8 cellular contexts compared by ENCODE assay signal in the genomic region with DNA sequence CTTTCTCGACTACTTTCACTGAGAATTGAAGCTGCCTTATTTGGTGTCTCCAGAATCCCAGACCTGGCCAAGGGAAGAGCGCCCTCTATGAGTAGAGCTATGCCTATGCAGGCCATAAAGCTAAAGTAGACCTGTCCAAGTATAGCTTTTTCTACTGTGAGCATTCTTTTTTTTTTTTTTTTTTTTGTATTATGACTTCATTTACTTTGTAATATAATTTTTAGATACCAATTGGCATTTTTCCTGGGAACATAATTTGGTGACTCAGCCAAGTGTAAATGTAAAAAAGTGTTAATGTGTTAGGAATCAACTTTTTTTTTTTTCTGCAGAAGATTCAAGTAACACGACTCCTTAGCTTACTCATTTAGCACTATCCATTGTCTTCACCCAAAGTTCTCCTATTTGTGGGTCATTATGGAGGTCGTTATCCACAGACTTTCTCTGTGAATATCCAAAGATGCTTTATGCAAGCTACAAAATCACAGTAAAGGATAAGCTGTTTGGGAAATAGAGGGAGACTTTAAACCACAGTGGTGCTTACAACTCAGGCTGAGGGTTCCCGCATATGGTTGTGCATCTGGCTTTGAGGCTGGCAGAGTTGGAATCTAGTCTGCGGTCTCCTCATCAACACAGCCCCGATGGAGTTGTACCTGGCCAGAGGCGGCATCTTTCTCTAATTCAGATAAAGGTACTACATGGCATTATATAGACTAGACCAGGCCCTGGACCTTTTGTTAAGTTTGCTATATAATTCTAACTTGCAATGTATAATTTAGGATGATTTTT.
DNase-seq lines count a peak whose midpoint lies in the region; ATAC-seq and TF ChIP-seq lines count a peak whose summit lies in the region.

No MANE protein-coding gene starts in this region.

- H3K27ac ChIP-seq in A673 (ENCODE audit: low read depth, low read length, poor library complexity, severe bottlenecking): no peak overlapping the region

- no peaks in the 10 kb centered on the region for H3K36me3 Mint-ChIP-seq in activated T-helper 1 cell treated with anti-CD3 and anti-CD28 coated beads, Interleukin-12 subunit alpha, Interleukin-12 subunit beta, Interleukin-2, Interleukin-4 antibody, amounts not matched to agents 30 ng/mL and 10 ng/mL and 1 ng/mL, durations not matched to agents 14 hours and 24 hours and 36 hours (ENCODE audit: low read depth)

- no peaks in the 10 kb centered on the region for H3K4me1 Mint-ChIP-seq in activated T-helper 1 cell treated with anti-CD3 and anti-CD28 coated beads, Interleukin-12 subunit alpha, Interleukin-12 subunit beta, Interleukin-2, Interleukin-4 antibody, amounts not matched to agents 30 ng/mL and 10 ng/mL and 1 ng/mL, durations not matched to agents 14 hours and 24 hours and 36 hours (ENCODE audit: low read depth)

- H3K9me3 Mint-ChIP-seq in activated T-helper 1 cell treated with anti-CD3 and anti-CD28 coated beads, Interleukin-12 subunit alpha, Interleukin-12 subunit beta, Interleukin-2, Interleukin-4 antibody, amounts not matched to agents 30 ng/mL and 10 ng/mL and 1 ng/mL, durations not matched to agents 14 hours and 24 hours and 36 hours: no peaks in the 10 kb centered on the region

- no TSS peak for BruUV-seq in A673 (replicated peaks; lab: Mats Ljungman, UMichigan)

- no peaks in the 10 kb centered on the region for H3K9me3 ChIP-seq in A673 (ENCODE audit: low read depth, low read length, poor library complexity, severe bottlenecking)

- TF ChIP-seq CTCF in A673 (conservative IDR thresholded peaks at IDR 0.05; ENCODE audit: low read depth, low read length): peak; percentile 94

- H3K27me3 ChIP-seq in A673 (replicated peaks; ENCODE audit: insufficient read depth, low read depth, low read length, poor library complexity): no peaks in the 10 kb centered on the region

- intact Hi-C loops in A673 (cut with micrococcal nuclease; ENCODE audit: unreplicated experiment): loop anchor here (5.0 kb wide), 1 partner anchor 338 kb away; no protein-coding TSS in a partner anchor
- intact Hi-C loops in activated T-helper 1 cell treated with anti-CD3 and anti-CD28 coated beads, Interleukin-12 subunit alpha, Interleukin-12 subunit beta, Interleukin-2, Interleukin-4 antibody, amounts not matched to agents 30 ng/mL and 10 ng/mL and 1 ng/mL, durations not matched to agents 14 hours and 24 hours and 36 hours (cut with micrococcal nuclease): no loop called here

- CTCF ChIA-PET in A673 (lab: Charles Lee): interaction anchor here (0.6 to 1.4 kb wide), 12 partner anchors 42 to 1499 kb away, joined by 3 to 9 read pairs (median 4); no protein-coding TSS in a partner anchor

- H3K4me1 ChIP-seq in A673 (ENCODE audit: insufficient read depth, low read length, poor library complexity, severe bottlenecking): no peaks in the 10 kb centered on the region

- H3K27me3 Mint-ChIP-seq in activated T-helper 1 cell treated with anti-CD3 and anti-CD28 coated beads, Interleukin-12 subunit alpha, Interleukin-12 subunit beta, Interleukin-2, Interleukin-4 antibody, amounts not matched to agents 30 ng/mL and 10 ng/mL and 1 ng/mL, durations not matched to agents 14 hours and 24 hours and 36 hours (ENCODE audit: insufficient read depth): no peaks in the 10 kb centered on the region

- peak; percentile 88 for ATAC-seq in GM18499 (IDR thresholded peaks at IDR 0.05; ENCODE audit: insufficient read depth, unreplicated experiment)
- ATAC-seq in HG03520 (IDR thresholded peaks at IDR 0.05; ENCODE audit: unreplicated experiment): peak; percentile 64

- peak; percentile 62 for DNase-seq in A673 (ENCODE audit: low spot score)
- DNase-seq in SW480 (ENCODE audit: low spot score): peak; percentile 2
- peak; percentile 37 for DNase-seq in kidney tubule cell (ENCODE audit: low spot score)
- DNase-seq in NCI-H2029 treated with DMSO at 0.1 percent for 48 hours (lab: John Stamatoyannopoulos, UW): no peak
- DNase-seq in NCI-H146 treated with DMSO at 0.1 percent for 48 hours (lab: John Stamatoyannopoulos, UW; ENCODE audit: unreplicated experiment): no peak
- DNase-seq in activated T-helper 1 cell treated with anti-CD3 and anti-CD28 coated beads, Interleukin-12 subunit alpha, Interleukin-12 subunit beta, Interleukin-2, Interleukin-4 antibody, amounts not matched to agents 30 ng/mL and 10 ng/mL and 1 ng/mL, durations not matched to agents 14 hours and 24 hours and 36 hours (ENCODE audit: low spot score): no peak

- H3K27ac Mint-ChIP-seq in activated T-helper 1 cell treated with anti-CD3 and anti-CD28 coated beads, Interleukin-12 subunit alpha, Interleukin-12 subunit beta, Interleukin-2, Interleukin-4 antibody, amounts not matched to agents 30 ng/mL and 10 ng/mL and 1 ng/mL, durations not matched to agents 14 hours and 24 hours and 36 hours: no peak overlapping the region

- H3K4me3 ChIP-seq in A673 (ENCODE audit: low read depth, low read length, poor library complexity, severe bottlenecking): no peak overlapping the region

- no peak overlapping the region for H3K4me3 Mint-ChIP-seq in activated T-helper 1 cell treated with anti-CD3 and anti-CD28 coated beads, Interleukin-12 subunit alpha, Interleukin-12 subunit beta, Interleukin-2, Interleukin-4 antibody, amounts not matched to agents 30 ng/mL and 10 ng/mL and 1 ng/mL, durations not matched to agents 14 hours and 24 hours and 36 hours

- H3K36me3 ChIP-seq in A673 (ENCODE audit: insufficient read depth, low read length, poor library complexity, severe bottlenecking): no peaks in the 10 kb centered on the region

- POLR2A ChIA-PET in A673 (lab: Charles Lee; ENCODE audit: low non-redundant PET): no interaction called here

Comparison
In these comparisons a context has a peak if more than half of its experiments do, and no peak if none do; other contexts are left out.
1. DNase-seq: peak in A673 (single experiment), SW480 (single experiment) and kidney tubule cell (single experiment); none in NCI-H2029 treated with DMSO at 0.1 percent for 48 hours (single experiment), NCI-H146 treated with DMSO at 0.1 percent for 48 hours (single experiment) and activated T-helper 1 cell treated with anti-CD3 and anti-CD28 coated beads, Interleukin-12 subunit alpha, Interleukin-12 subunit beta, Interleukin-2, Interleukin-4 antibody, amounts not matched to agents 30 ng/mL and 10 ng/mL and 1 ng/mL, durations not matched to agents 14 hours and 24 hours and 36 hours (single experiment).